Comparison of ENCODE assay signal across 14 cellular contexts in genomic region chr1:71414229-71414628, GRCh38.
A peak's percentile ranks its signal among the peaks of the same experiment; 100 is the strongest.
DNase-seq lines count a peak whose midpoint lies in the region; ATAC-seq and TF ChIP-seq lines count a peak whose summit lies in the region.
"Had no signal": no experiment of that assay in that cellular context is flagged by ENCODE, and none has a peak within 500 bp of the region (broad histone marks: within the 10 kb centered on the region; RNA-seq: fewer than 3 reads in every experiment).

No MANE protein-coding gene starts in this region.

- H3K9me2 ChIP-seq in GM23338 (ENCODE audit: insufficient read depth) (no peaks in the 10 kb centered on the region), hepatocyte (replicated peaks; ENCODE audit: insufficient read depth) (no peaks in the 10 kb centered on the region)

- no peak overlapping the region for H2AK5ac ChIP-seq in mesenchymal stem cell (ENCODE audit: low read length, severe bottlenecking)

- no peaks in the 10 kb centered on the region for H3K79me2 ChIP-seq in GM23338 (replicated peaks; ENCODE audit: insufficient read depth)
- H3K79me2 ChIP-seq in hepatocyte, result no peaks in the 10 kb centered on the region

- H3K4me3 Mint-ChIP-seq in GM23338, result no peak overlapping the region
- H3K4me3 Mint-ChIP-seq: activated B cell treated with CpG ODN at 0.5 μM for 24 hours, nephron had no signal

- H3K4me1 Mint-ChIP-seq in GM23338, result peaks cover 15% of the 10 kb centered on the region
- H3K4me1 Mint-ChIP-seq: activated B cell treated with CpG ODN at 0.5 μM for 24 hours had no signal

- no peak overlapping the region for H4K8ac ChIP-seq in mesenchymal stem cell (ENCODE audit: low read length)

- H3K9me3 ChIP-seq in mesenchymal stem cell (ENCODE audit: control insufficient read depth, low read length), result no peaks in the 10 kb centered on the region
- H3K9me3 ChIP-seq in hepatocyte (ENCODE audit: low read depth), result no peaks in the 10 kb centered on the region
- H3K9me3 ChIP-seq: tibial artery had no signal

- H3K14ac ChIP-seq in mesenchymal stem cell (ENCODE audit: low read length in 2 of 2), result no peak overlapping the region

- no peaks in the 10 kb centered on the region for H3K27me3 Mint-ChIP-seq in GM23338 (ENCODE audit: insufficient read depth, low read depth, poor library complexity)
- H3K27me3 Mint-ChIP-seq: activated B cell treated with CpG ODN at 0.5 μM for 24 hours had no signal

- H3K27ac ChIP-seq in GM23338 (ENCODE audit: low read depth) (no peak overlapping the region), mesenchymal stem cell (ENCODE audit: low read length, poor library complexity, severe bottlenecking) (no peak overlapping the region), hepatocyte (no peak overlapping the region)
- H3K27ac ChIP-seq: tibial artery had no signal

- H3K79me1 ChIP-seq in mesenchymal stem cell (replicated peaks; ENCODE audit: low read length, poor library complexity, severe bottlenecking), result no peaks in the 10 kb centered on the region

- no peak overlapping the region for H2BK120ac ChIP-seq in mesenchymal stem cell (ENCODE audit: low read depth, low read length)

- H2AFZ ChIP-seq in GM23338, result no peak overlapping the region
- H2AFZ ChIP-seq in mesenchymal stem cell (ENCODE audit: low read depth, low read length), result no peak overlapping the region
- no peak overlapping the region for H2AFZ ChIP-seq in hepatocyte

- H3K4me3 ChIP-seq in GM23338 (no peak overlapping the region), mesenchymal stem cell (ENCODE audit: insufficient read depth in 1 of 2, low read depth in 1 of 2, low read length in 2 of 2) (peak overlapping the region in 1 of 2 experiments; percentile 58), hepatocyte (no peak overlapping the region)
- H3K4me3 ChIP-seq: tibial artery had no signal

- no CpG with 5 or more reads among the region's 1 CpG for WGBS in mesenchymal stem cell
- WGBS in hepatocyte (ENCODE audit: low lambda C conversion rate, missing lambda C conversion rate), result 67% methylated on average over 1 of the region's 1 CpG

- DNase-seq in GM23338 (ENCODE audit: low spot score) (no peak), NCI-H2029 (lab: John Stamatoyannopoulos, UW) (peak; percentile 49), OCI-M2 (lab: John Stamatoyannopoulos, UW; ENCODE audit: unreplicated experiment) (peak; percentile 7), mesenchymal stem cell (no peak), NCI-H226 (no peak), hepatocyte (ENCODE audit: low spot score) (no peak)
- no peak for DNase-seq in activated CD4-positive, CD25-positive, alpha-beta regulatory T cell treated with anti-CD3 and anti-CD28 coated beads, Interleukin-2, amount 50 U/mL, for 72 hours
- DNase-seq: activated B cell treated with CpG ODN at 0.5 μM for 24 hours; activated T-cell treated with anti-CD3 and anti-CD28 coated beads, Interleukin-2, amount 50 U/mL, for 1 hour; amniotic stem cell; Calu3; small intestine; tibial artery had no signal

- H3K27ac Mint-ChIP-seq in GM23338, result no peak overlapping the region
- H3K27ac Mint-ChIP-seq: activated B cell treated with CpG ODN at 0.5 μM for 24 hours, nephron had no signal

- peak overlapping the region; percentile 60 for H3K9ac ChIP-seq in mesenchymal stem cell (ENCODE audit: low read length)

- H3K4me1 ChIP-seq in GM23338 (ENCODE audit: insufficient read depth) (peaks cover 10% of the 10 kb centered on the region; the same call in 1 of the 2 replicates), mesenchymal stem cell (ENCODE audit: control insufficient read depth, insufficient read depth, low read depth, low read length) (no peaks in the 10 kb centered on the region), hepatocyte (ENCODE audit: insufficient read depth) (no peaks in the 10 kb centered on the region)
- H3K4me1 ChIP-seq: tibial artery had no signal

- H4K91ac ChIP-seq in mesenchymal stem cell (ENCODE audit: low read length), result no peak overlapping the region

- no peak overlapping the region for H3K18ac ChIP-seq in mesenchymal stem cell (ENCODE audit: low read depth in 1 of 2, low read length in 2 of 2)

- ATAC-seq in GM23338, result peak; percentile 29; the same call in 1 of the 3 replicates

- no peaks in the 10 kb centered on the region for H3K9me3 Mint-ChIP-seq in GM23338
- H3K9me3 Mint-ChIP-seq: activated B cell treated with CpG ODN at 0.5 μM for 24 hours, nephron had no signal

- no peak overlapping the region for H3K23ac ChIP-seq in mesenchymal stem cell (ENCODE audit: low read length in 2 of 2)

- H3K4me2 ChIP-seq in GM23338 (peak overlapping the region; percentile 16; the same call in 1 of the 2 replicates), mesenchymal stem cell (ENCODE audit: low read length, poor library complexity, severe bottlenecking) (no peak overlapping the region), hepatocyte (no peak overlapping the region)

- H4K20me1 ChIP-seq in GM23338 (replicated peaks; ENCODE audit: insufficient read depth) (no peaks in the 10 kb centered on the region), hepatocyte (ENCODE audit: insufficient read depth, poor library complexity, severe bottlenecking) (no peaks in the 10 kb centered on the region)

- H2BK5ac ChIP-seq in mesenchymal stem cell (ENCODE audit: low read depth, low read length, poor library complexity, severe bottlenecking), result no peak overlapping the region

- H3K36me3 ChIP-seq in GM23338 (ENCODE audit: insufficient read depth) (no peaks in the 10 kb centered on the region), mesenchymal stem cell (ENCODE audit: control insufficient read depth in 1 of 2, insufficient read depth in 2 of 2, low read depth in 1 of 2, low read length in 2 of 2) (no peaks in the 10 kb centered on the region), hepatocyte (replicated peaks; ENCODE audit: insufficient read depth, low read depth) (no peaks in the 10 kb centered on the region)
- H3K36me3 ChIP-seq: tibial artery had no signal

- no peak overlapping the region for H2BK12ac ChIP-seq in mesenchymal stem cell (ENCODE audit: low read length in 2 of 2)

- no peak overlapping the region for H2BK15ac ChIP-seq in mesenchymal stem cell (ENCODE audit: low read depth, poor library complexity, severe bottlenecking)

- H3K27me3 ChIP-seq in GM23338 (ENCODE audit: insufficient read depth), result no peaks in the 10 kb centered on the region
- H3K27me3 ChIP-seq in mesenchymal stem cell (ENCODE audit: control insufficient read depth in 1 of 2, insufficient read depth in 1 of 2, low read length in 2 of 2), result no peaks in the 10 kb centered on the region
- no peaks in the 10 kb centered on the region for H3K27me3 ChIP-seq in hepatocyte
- H3K27me3 ChIP-seq: tibial artery had no signal

- no peak for TF ChIP-seq CTCF in GM23338 (conservative IDR thresholded peaks at IDR 0.05; ENCODE audit: low read depth in 2 of 2)
- TF ChIP-seq CTCF in hepatocyte (IDR thresholded peaks at IDR 0.05; ENCODE audit: poor library complexity), result no peak

- no peaks in the 10 kb centered on the region for H3F3A ChIP-seq in GM23338 (replicated peaks; ENCODE audit: low read depth)

- H3K36me3 Mint-ChIP-seq in GM23338 (ENCODE audit: low read depth), result no peaks in the 10 kb centered on the region

- no peak overlapping the region for H3K4ac ChIP-seq in mesenchymal stem cell (ENCODE audit: low read depth in 1 of 2, low read length in 2 of 2)

TF ChIP-seq in GM23338, 12 proteins besides CTCF, POLR2A, EP300 and RAD21:
- TF ChIP-seq POLR2AphosphoS5 (IDR thresholded peaks at IDR 0.05; ENCODE audit: low read depth) (no peak), STAT1 (IDR thresholded peaks at IDR 0.05; ENCODE audit: unreplicated experiment) (no peak), ETS1 (IDR thresholded peaks at IDR 0.05) (no peak), REST (IDR thresholded peaks at IDR 0.05; ENCODE audit: unreplicated experiment) (no peak), JUNB (IDR thresholded peaks at IDR 0.05; ENCODE audit: unreplicated experiment) (no peak), ZNF331 (CRISPR knock-in tag; IDR thresholded peaks at IDR 0.05; ENCODE audit: low read depth) (no peak), NANOG (IDR thresholded peaks at IDR 0.05; ENCODE audit: borderline replicate concordance) (no peak), ZNF114 (CRISPR knock-in tag; IDR thresholded peaks at IDR 0.05) (no peak), EZH2phosphoT487 (IDR thresholded peaks at IDR 0.05; ENCODE audit: unreplicated experiment) (no peak)

Comparison
In these comparisons a context has a peak if more than half of its experiments do, and no peak if none do; other contexts are left out.
1. DNase-seq: peak in NCI-H2029 (single experiment) and OCI-M2 (single experiment); none in GM23338 (single experiment), mesenchymal stem cell (single experiment), activated CD4-positive, CD25-positive, alpha-beta regulatory T cell treated with anti-CD3 and anti-CD28 coated beads, Interleukin-2, amount 50 U/mL, for 72 hours (single experiment), NCI-H226 (single experiment) and hepatocyte (single experiment).